ENCODE assay signal across 15 cellular contexts in the genomic region with DNA sequence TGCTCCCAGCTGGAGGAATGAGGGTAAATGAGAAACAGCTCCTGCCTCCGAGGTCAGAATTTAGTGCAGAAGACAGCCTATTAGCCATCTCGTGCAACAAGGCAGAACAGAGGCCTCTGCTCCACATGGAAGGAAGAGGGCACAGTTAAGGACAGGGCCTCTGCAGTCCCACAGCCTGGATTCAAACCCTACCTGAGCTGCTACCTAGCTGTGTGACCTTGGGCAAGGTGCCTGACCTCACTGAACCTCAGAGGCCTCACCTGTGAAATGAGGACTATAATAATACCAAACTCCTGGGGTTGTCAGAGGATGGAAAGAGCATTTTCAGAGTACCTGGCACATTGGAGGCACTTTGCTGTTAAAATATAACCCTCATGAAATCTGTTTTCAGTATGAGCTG.
DNase-seq lines count a peak whose midpoint lies in the region; ATAC-seq and TF ChIP-seq lines count a peak whose summit lies in the region.
"Had no signal": no experiment of that assay in that cellular context is flagged by ENCODE, and none has a peak within 500 bp of the region (broad histone marks: within the 10 kb centered on the region; RNA-seq: fewer than 3 reads in every experiment).

No MANE protein-coding gene starts in this region.

- no peak overlapping the region for H3K4me3 ChIP-seq in coronary artery
- no peak overlapping the region for H3K4me3 ChIP-seq in endodermal cell (ENCODE audit: low read length)
- H3K4me3 ChIP-seq: BLaER1 had no signal

- H3K27ac Mint-ChIP-seq in H9 (no peak overlapping the region), nephron progenitor cell (peak overlapping the region; percentile 36), endodermal cell (no peak overlapping the region)
- H3K27ac Mint-ChIP-seq: CD8-positive, alpha-beta memory T cell had no signal

- H3K27ac ChIP-seq in H9 (ENCODE audit: insufficient read length, low read depth, low read length) (no peak overlapping the region), coronary artery (no peak overlapping the region), endodermal cell (ENCODE audit: low read depth, low read length) (no peak overlapping the region)
- H3K27ac ChIP-seq: BLaER1, HL-60 had no signal

- WGBS in H9 (ENCODE audit: extremely low coverage, insufficient read length, low lambda C conversion rate), result no CpG with 5 or more reads among the region's 2 CpGs
- 90 to 93% methylated on average over 2 of the region's 2 CpGs for WGBS in endodermal cell (ENCODE audit: insufficient coverage in 1 of 2, insufficient read length in 1 of 2), 2 experiments

- H3K36me3 Mint-ChIP-seq in H9 (ENCODE audit: insufficient read depth in 1 of 3, low read depth in 3 of 3), result no peaks in the 10 kb centered on the region; a peak in 1 of 7 replicates
- H3K36me3 Mint-ChIP-seq in nephron progenitor cell (ENCODE audit: low read depth), result no peaks in the 10 kb centered on the region
- no peaks in the 10 kb centered on the region for H3K36me3 Mint-ChIP-seq in endodermal cell (ENCODE audit: low read depth)
- H3K36me3 Mint-ChIP-seq: CD8-positive, alpha-beta memory T cell had no signal

- H3K9ac ChIP-seq in H9 (ENCODE audit: extremely low read depth, insufficient read length, low read length) (no peak overlapping the region), endodermal cell (ENCODE audit: extremely low read depth, low read length, poor library complexity, severe bottlenecking) (no peak overlapping the region)
- H3K9ac ChIP-seq: BLaER1 had no signal

- H3K23me2 ChIP-seq in H9 (ENCODE audit: insufficient read length, low read depth, low read length, poor library complexity, severe bottlenecking), result no peaks in the 10 kb centered on the region

- no peak overlapping the region for H4K5ac ChIP-seq in H9 (ENCODE audit: insufficient read length, low read depth, low read length)

- H3K27me3 ChIP-seq in H9 (ENCODE audit: insufficient read depth, low read length), result no peaks in the 10 kb centered on the region; the same call in 1 of the 2 replicates
- H3K27me3 ChIP-seq in endodermal cell (ENCODE audit: control insufficient read depth, insufficient read depth, low read length, poor library complexity, severe bottlenecking), result no peaks in the 10 kb centered on the region
- H3K27me3 ChIP-seq: BLaER1 had no signal

- ATAC-seq in GM19463 (IDR thresholded peaks at IDR 0.05; ENCODE audit: unreplicated experiment), result peak; percentile 32
- ATAC-seq: HCT116 had no signal

- H3K4me1 ChIP-seq in H9 (ENCODE audit: insufficient read depth, low read length) (no peaks in the 10 kb centered on the region), endodermal cell (ENCODE audit: control insufficient read depth, insufficient read depth, low read length) (no peaks in the 10 kb centered on the region)
- H3K4me1 ChIP-seq: BLaER1 had no signal

- H3K4me3 Mint-ChIP-seq in H9 (no peak overlapping the region), nephron progenitor cell (no peak overlapping the region), endodermal cell (no peak overlapping the region)
- H3K4me3 Mint-ChIP-seq: CD8-positive, alpha-beta memory T cell had no signal

- H3K14ac ChIP-seq in H9 (ENCODE audit: insufficient read depth, low read length), result 0 out of 2 replicates have a peak overlapping the region, but pooled peaks have one; percentile 35

- no peaks in the 10 kb centered on the region for H3K36me3 ChIP-seq in endodermal cell (ENCODE audit: control insufficient read depth, insufficient read depth, low read length)
- H3K36me3 ChIP-seq: BLaER1 had no signal

- H3T11ph ChIP-seq in H9 (ENCODE audit: low read length), result no peak overlapping the region

- H4K20me1 ChIP-seq in H9 (ENCODE audit: control insufficient read depth, insufficient read depth, insufficient read length), result peaks cover 2% of the 10 kb centered on the region
- H4K20me1 ChIP-seq: BLaER1 had no signal

- H3K79me2 ChIP-seq in H9 (ENCODE audit: insufficient read depth, low read length), result no peaks in the 10 kb centered on the region

- no peaks in the 10 kb centered on the region for H3K9me3 ChIP-seq in H9 (ENCODE audit: control insufficient read depth, low read depth, low read length)
- no peaks in the 10 kb centered on the region for H3K9me3 ChIP-seq in endodermal cell (ENCODE audit: control insufficient read depth, low read length)
- H3K9me3 ChIP-seq: BLaER1 had no signal

- H3K18ac ChIP-seq in H9 (ENCODE audit: insufficient read length, low read depth, low read length), result no peak overlapping the region

- no peaks in the 10 kb centered on the region for H3K9me3 Mint-ChIP-seq in H9
- no peaks in the 10 kb centered on the region for H3K9me3 Mint-ChIP-seq in nephron progenitor cell
- H3K9me3 Mint-ChIP-seq in endodermal cell, result no peaks in the 10 kb centered on the region

- H2AK5ac ChIP-seq in H9 (ENCODE audit: insufficient read length, low read length), result no peak overlapping the region

- no peak overlapping the region for H3K4ac ChIP-seq in H9 (ENCODE audit: low read depth, low read length)

- H2BK15ac ChIP-seq in H9 (ENCODE audit: low read depth, low read length), result no peak overlapping the region

- no peak overlapping the region for H2BK12ac ChIP-seq in H9 (ENCODE audit: insufficient read length, low read depth, low read length)

- H2BK120ac ChIP-seq in H9 (ENCODE audit: low read depth, low read length, poor library complexity, severe bottlenecking), result no peak overlapping the region

- peaks cover 8 to 14% of the 10 kb centered on the region in 2 experiments for H3K4me1 Mint-ChIP-seq in H9
- H3K4me1 Mint-ChIP-seq in nephron progenitor cell, result peaks cover 48% of the 10 kb centered on the region
- H3K4me1 Mint-ChIP-seq in endodermal cell, result no peaks in the 10 kb centered on the region
- H3K4me1 Mint-ChIP-seq: CD8-positive, alpha-beta memory T cell had no signal

- H3K4me2 ChIP-seq in H9 (ENCODE audit: insufficient read depth, insufficient read length, low read length), result no peak overlapping the region
- H3K4me2 ChIP-seq: BLaER1 had no signal

- no peak overlapping the region for H3K56ac ChIP-seq in H9 (ENCODE audit: insufficient read length, low read depth, low read length)

- H2AFZ ChIP-seq in H9 (ENCODE audit: low read length), result no peak overlapping the region

- H3K79me1 ChIP-seq in H9 (ENCODE audit: insufficient read depth, low read depth, low read length, poor library complexity, severe bottlenecking), result no peaks in the 10 kb centered on the region

- H3K23ac ChIP-seq in H9 (ENCODE audit: insufficient read length, low read depth, low read length), result no peak overlapping the region

- H2BK5ac ChIP-seq in H9 (ENCODE audit: insufficient read length, low read length), result no peak overlapping the region

- H2BK20ac ChIP-seq in H9 (ENCODE audit: low read depth, low read length, poor library complexity, severe bottlenecking), result no peak overlapping the region

- no peak for DNase-seq in H9
- DNase-seq in coronary artery (ENCODE audit: low spot score), result peak; percentile 21
- no peak for DNase-seq in nephron progenitor cell
- no peak for DNase-seq in endodermal cell
- DNase-seq in dedifferentiated amniotic fluid mesenchymal stem cell (ENCODE audit: extremely low spot score), result no peak
- DNase-seq in G401 (ENCODE audit: low spot score), result no peak
- DNase-seq: AML-193; CD8-positive, alpha-beta memory T cell; DMS 273 treated with DMSO at 0.1 percent for 48 hours; IMR-90; KBM-7 had no signal

- H4K91ac ChIP-seq in H9 (ENCODE audit: insufficient read length, low read depth, low read length), result no peak overlapping the region

- H3K27me3 Mint-ChIP-seq in H9 (ENCODE audit: low read depth) (peaks cover 3% of the 10 kb centered on the region; the same call in 1 of the 2 replicates), nephron progenitor cell (ENCODE audit: low read depth, poor library complexity) (no peaks in the 10 kb centered on the region), endodermal cell (ENCODE audit: insufficient read depth) (no peaks in the 10 kb centered on the region)

- in situ Hi-C loops in G401 (cut with HindIII; ENCODE audit: low sequenced_read_pairs), result no loop called here

- no peak overlapping the region for H4K8ac ChIP-seq in H9 (replicated peaks; ENCODE audit: insufficient read length, low read depth, low read length)

- TF ChIP-seq CTCF in H9 (conservative IDR thresholded peaks at IDR 0.05) (no peak), coronary artery (IDR thresholded peaks at IDR 0.05) (no peak), nephron progenitor cell (IDR thresholded peaks at IDR 0.05) (no peak), endodermal cell (conservative IDR thresholded peaks at IDR 0.05) (no peak)
